1 cellular context compared by ENCODE assay signal in genomic region chr10:71874680-71875354, GRCh38.
A peak's percentile ranks its signal among the peaks of the same experiment; 100 is the strongest.
TF ChIP-seq lines count a peak whose summit lies in the region.
"Not testable (repeated sequence)": the region's sequence is repeated elsewhere in the genome, so short reads cannot be mapped to it uniquely, and the experiment has no call there.

No MANE protein-coding gene starts in this region.

TF ChIP-seq in K562, 482 proteins besides CTCF, POLR2A, EP300 and RAD21 (continued from another document):
- TF ChIP-seq AFF1 (IDR thresholded peaks at IDR 0.05; ENCODE audit: low read depth in 1 of 2, partially characterized antibody in 2 of 2) (peak in 1 of 2 experiments; percentile 13), CTBP1 (IDR thresholded peaks at IDR 0.05; ENCODE audit: borderline replicate concordance) (peak; percentile 45; the same call in 1 of the 2 replicates), MECOM (CRISPR knock-in tag; IDR thresholded peaks at IDR 0.05) (0 out of 2 replicates have a peak, but pooled peaks have one; percentile 5), TOE1 (IDR thresholded peaks at IDR 0.05; ENCODE audit: borderline replicate concordance) (peak; percentile 33; the same call in 1 of the 2 replicates), KLF6 (CRISPR knock-in tag; IDR thresholded peaks at IDR 0.05; ENCODE audit: borderline replicate concordance) (peak; percentile 45; the same call in 1 of the 2 replicates), BHLHE40 (IDR thresholded peaks at IDR 0.05; ENCODE audit: low read length) (peak; percentile 9; the same call in 1 of the 2 replicates), MXI1 (IDR thresholded peaks at IDR 0.05; ENCODE audit: low read depth, low read length) (peak; percentile 50; the same call in 1 of the 2 replicates), CBX3 (IDR thresholded peaks at IDR 0.05; ENCODE audit: borderline replicate concordance in 1 of 2, low read length in 2 of 2) (peak in 1 of 2 experiments; percentile 72; a peak in 1 of 3 replicates), L3MBTL2 (IDR thresholded peaks at IDR 0.05) (peak; percentile 88), RCOR1 (IDR thresholded peaks at IDR 0.05; ENCODE audit: borderline replicate concordance in 1 of 2, low read depth in 2 of 2, low read length in 2 of 2) (peak in 1 of 2 experiments; percentile 65; a peak in 1 of 4 replicates), TEAD4 (IDR thresholded peaks at IDR 0.05; ENCODE audit: low read length) (peak; percentile 28; the same call in 1 of the 2 replicates), ZNF583 (CRISPR knock-in tag; IDR thresholded peaks at IDR 0.05) (0 out of 2 replicates have a peak, but pooled peaks have one; percentile 56), ZNF668 (CRISPR knock-in tag; IDR thresholded peaks at IDR 0.05) (0 out of 2 replicates have a peak, but pooled peaks have one; percentile 17), TCF3 (CRISPR knock-in tag; IDR thresholded peaks at IDR 0.05) (peak; percentile 16; the same call in 1 of the 2 replicates), JUND (IDR thresholded peaks at IDR 0.05; ENCODE audit: borderline replicate concordance, low read depth, low read length) (peak; percentile 54), JUND (tag; IDR thresholded peaks at IDR 0.05; ENCODE audit: borderline replicate concordance, low read depth, low read length) (peak; percentile 40; the same call in 1 of the 3 replicates), NEUROD1 (IDR thresholded peaks at IDR 0.05; ENCODE audit: borderline replicate concordance, low read depth, low read length, partially characterized antibody) (peak; percentile 26), MTA3 (IDR thresholded peaks at IDR 0.05; ENCODE audit: borderline replicate concordance) (peak; percentile 80), FOXK2 (conservative IDR thresholded peaks at IDR 0.05 in 1 of 2, IDR thresholded peaks at IDR 0.05 in 1 of 2; ENCODE audit: low read depth in 2 of 2) (peak in 1 of 2 experiments; percentile 33; a peak in 1 of 4 replicates), FOXJ2 (tag; IDR thresholded peaks at IDR 0.05) (peak; percentile 28; the same call in 1 of the 2 replicates), RB1 (IDR thresholded peaks at IDR 0.05; ENCODE audit: low read depth) (0 out of 2 replicates have a peak, but pooled peaks have one; percentile 33), TRIM28 (IDR thresholded peaks at IDR 0.05) (peak; percentile 70; the same call in 1 of the 2 replicates), MYC (IDR thresholded peaks at IDR 0.05; ENCODE audit: low read depth, low read length) (peak; percentile 27; the same call in 1 of the 2 replicates), MYBL2 (IDR thresholded peaks at IDR 0.05; ENCODE audit: low read depth) (peak; percentile 86), MNT (conservative IDR thresholded peaks at IDR 0.05) (peak; percentile 49 to 67), PYGO2 (tag; IDR thresholded peaks at IDR 0.05) (0 out of 2 replicates have a peak, but pooled peaks have one; percentile 28), EP400 (IDR thresholded peaks at IDR 0.05) (peak; percentile 60), ZNF316 (IDR thresholded peaks at IDR 0.05) (peak; percentile 76), SPI1 (IDR thresholded peaks at IDR 0.05; ENCODE audit: borderline replicate concordance, low read depth, low read length) (0 out of 2 replicates have a peak, but pooled peaks have one; percentile 1), TBL1XR1 (IDR thresholded peaks at IDR 0.05; ENCODE audit: low read length in 2 of 2) (0 out of 4 replicates have a peak, but pooled peaks of 1 of the 2 experiments have one; percentile 21), ZFX (CRISPR knock-in tag; IDR thresholded peaks at IDR 0.05) (peak; percentile 38; the same call in 1 of the 2 replicates), TBP (optimal IDR thresholded peaks at IDR 0.05; ENCODE audit: low read depth, low read length) (peak; percentile 43), NR4A1 (tag; IDR thresholded peaks at IDR 0.05) (peak; percentile 82), KLF1 (tag; IDR thresholded peaks at IDR 0.05) (0 out of 2 replicates have a peak, but pooled peaks have one; percentile 78), MYNN (IDR thresholded peaks at IDR 0.05) (peak; percentile 38; the same call in 1 of the 2 replicates), CREM (IDR thresholded peaks at IDR 0.05; ENCODE audit: low read depth) (peak; percentile 51; the same call in 1 of the 2 replicates), ZNF12 (CRISPR knock-in tag; IDR thresholded peaks at IDR 0.05) (peak; percentile 34; the same call in 1 of the 2 replicates), NFE2 (IDR thresholded peaks at IDR 0.05; ENCODE audit: low read depth) (0 out of 2 replicates have a peak, but pooled peaks have one; percentile 4), CBFA2T3 (IDR thresholded peaks at IDR 0.05) (peak; percentile 47; the same call in 1 of the 2 replicates), SMARCE1 (IDR thresholded peaks at IDR 0.05) (peak; percentile 62; the same call in 1 of the 2 replicates), ZKSCAN1 (IDR thresholded peaks at IDR 0.05; ENCODE audit: low read depth, low read length) (peak; percentile 30; the same call in 1 of the 2 replicates)
- TF ChIP-seq, protein P1, sequence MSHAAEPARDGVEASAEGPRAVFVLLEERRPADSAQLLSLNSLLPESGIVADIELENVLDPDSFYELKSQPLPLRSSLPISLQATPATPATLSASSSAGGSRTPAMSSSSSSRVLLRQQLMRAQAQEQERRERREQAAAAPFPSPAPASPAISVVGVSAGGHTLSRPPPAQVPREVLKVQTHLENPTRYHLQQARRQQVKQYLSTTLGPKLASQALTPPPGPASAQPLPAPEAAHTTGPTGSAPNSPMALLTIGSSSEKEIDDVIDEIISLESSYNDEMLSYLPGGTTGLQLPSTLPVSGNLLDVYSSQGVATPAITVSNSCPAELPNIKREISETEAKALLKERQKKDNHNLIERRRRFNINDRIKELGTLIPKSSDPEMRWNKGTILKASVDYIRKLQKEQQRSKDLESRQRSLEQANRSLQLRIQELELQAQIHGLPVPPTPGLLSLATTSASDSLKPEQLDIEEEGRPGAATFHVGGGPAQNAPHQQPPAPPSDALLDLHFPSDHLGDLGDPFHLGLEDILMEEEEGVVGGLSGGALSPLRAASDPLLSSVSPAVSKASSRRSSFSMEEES (CRISPR knock-in tag; IDR thresholded peaks at IDR 0.05) = peak; percentile 22; the same call in 1 of the 2 replicates
- not testable (repeated sequence) for TF ChIP-seq TOE1 (CRISPR knock-in tag; IDR thresholded peaks at IDR 0.05; ENCODE audit: borderline replicate concordance, low read depth); TEAD4 (CRISPR knock-in tag; IDR thresholded peaks at IDR 0.05; ENCODE audit: borderline replicate concordance); MYC (CRISPR knock-in tag; IDR thresholded peaks at IDR 0.05; ENCODE audit: borderline replicate concordance, low read depth); MYBL2 (CRISPR knock-in tag; IDR thresholded peaks at IDR 0.05; ENCODE audit: borderline replicate concordance); NR4A1 (CRISPR knock-in tag; IDR thresholded peaks at IDR 0.05); MYNN (CRISPR knock-in tag; IDR thresholded peaks at IDR 0.05)
- TF ChIP-seq, protein P2, sequence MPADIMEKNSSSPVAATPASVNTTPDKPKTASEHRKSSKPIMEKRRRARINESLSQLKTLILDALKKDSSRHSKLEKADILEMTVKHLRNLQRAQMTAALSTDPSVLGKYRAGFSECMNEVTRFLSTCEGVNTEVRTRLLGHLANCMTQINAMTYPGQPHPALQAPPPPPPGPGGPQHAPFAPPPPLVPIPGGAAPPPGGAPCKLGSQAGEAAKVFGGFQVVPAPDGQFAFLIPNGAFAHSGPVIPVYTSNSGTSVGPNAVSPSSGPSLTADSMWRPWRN (IDR thresholded peaks at IDR 0.05; ENCODE audit: low read depth) = peak; percentile 56; the same call in 1 of the 2 replicates
- TF ChIP-seq, protein P3, sequence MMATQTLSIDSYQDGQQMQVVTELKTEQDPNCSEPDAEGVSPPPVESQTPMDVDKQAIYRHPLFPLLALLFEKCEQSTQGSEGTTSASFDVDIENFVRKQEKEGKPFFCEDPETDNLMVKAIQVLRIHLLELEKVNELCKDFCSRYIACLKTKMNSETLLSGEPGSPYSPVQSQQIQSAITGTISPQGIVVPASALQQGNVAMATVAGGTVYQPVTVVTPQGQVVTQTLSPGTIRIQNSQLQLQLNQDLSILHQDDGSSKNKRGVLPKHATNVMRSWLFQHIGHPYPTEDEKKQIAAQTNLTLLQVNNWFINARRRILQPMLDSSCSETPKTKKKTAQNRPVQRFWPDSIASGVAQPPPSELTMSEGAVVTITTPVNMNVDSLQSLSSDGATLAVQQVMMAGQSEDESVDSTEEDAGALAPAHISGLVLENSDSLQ (IDR thresholded peaks at IDR 0.05) = 0 out of 2 replicates have a peak, but pooled peaks have one; percentile 7
- TF ChIP-seq, protein P4, sequence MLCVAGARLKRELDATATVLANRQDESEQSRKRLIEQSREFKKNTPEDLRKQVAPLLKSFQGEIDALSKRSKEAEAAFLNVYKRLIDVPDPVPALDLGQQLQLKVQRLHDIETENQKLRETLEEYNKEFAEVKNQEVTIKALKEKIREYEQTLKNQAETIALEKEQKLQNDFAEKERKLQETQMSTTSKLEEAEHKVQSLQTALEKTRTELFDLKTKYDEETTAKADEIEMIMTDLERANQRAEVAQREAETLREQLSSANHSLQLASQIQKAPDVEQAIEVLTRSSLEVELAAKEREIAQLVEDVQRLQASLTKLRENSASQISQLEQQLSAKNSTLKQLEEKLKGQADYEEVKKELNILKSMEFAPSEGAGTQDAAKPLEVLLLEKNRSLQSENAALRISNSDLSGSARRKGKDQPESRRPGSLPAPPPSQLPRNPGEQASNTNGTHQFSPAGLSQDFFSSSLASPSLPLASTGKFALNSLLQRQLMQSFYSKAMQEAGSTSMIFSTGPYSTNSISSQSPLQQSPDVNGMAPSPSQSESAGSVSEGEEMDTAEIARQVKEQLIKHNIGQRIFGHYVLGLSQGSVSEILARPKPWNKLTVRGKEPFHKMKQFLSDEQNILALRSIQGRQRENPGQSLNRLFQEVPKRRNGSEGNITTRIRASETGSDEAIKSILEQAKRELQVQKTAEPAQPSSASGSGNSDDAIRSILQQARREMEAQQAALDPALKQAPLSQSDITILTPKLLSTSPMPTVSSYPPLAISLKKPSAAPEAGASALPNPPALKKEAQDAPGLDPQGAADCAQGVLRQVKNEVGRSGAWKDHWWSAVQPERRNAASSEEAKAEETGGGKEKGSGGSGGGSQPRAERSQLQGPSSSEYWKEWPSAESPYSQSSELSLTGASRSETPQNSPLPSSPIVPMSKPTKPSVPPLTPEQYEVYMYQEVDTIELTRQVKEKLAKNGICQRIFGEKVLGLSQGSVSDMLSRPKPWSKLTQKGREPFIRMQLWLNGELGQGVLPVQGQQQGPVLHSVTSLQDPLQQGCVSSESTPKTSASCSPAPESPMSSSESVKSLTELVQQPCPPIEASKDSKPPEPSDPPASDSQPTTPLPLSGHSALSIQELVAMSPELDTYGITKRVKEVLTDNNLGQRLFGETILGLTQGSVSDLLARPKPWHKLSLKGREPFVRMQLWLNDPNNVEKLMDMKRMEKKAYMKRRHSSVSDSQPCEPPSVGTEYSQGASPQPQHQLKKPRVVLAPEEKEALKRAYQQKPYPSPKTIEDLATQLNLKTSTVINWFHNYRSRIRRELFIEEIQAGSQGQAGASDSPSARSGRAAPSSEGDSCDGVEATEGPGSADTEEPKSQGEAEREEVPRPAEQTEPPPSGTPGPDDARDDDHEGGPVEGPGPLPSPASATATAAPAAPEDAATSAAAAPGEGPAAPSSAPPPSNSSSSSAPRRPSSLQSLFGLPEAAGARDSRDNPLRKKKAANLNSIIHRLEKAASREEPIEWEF (CRISPR knock-in tag; IDR thresholded peaks at IDR 0.05) = 0 out of 2 replicates have a peak, but pooled peaks have one; percentile 16
